23 cellular contexts compared by ENCODE assay signal in the genomic region with DNA sequence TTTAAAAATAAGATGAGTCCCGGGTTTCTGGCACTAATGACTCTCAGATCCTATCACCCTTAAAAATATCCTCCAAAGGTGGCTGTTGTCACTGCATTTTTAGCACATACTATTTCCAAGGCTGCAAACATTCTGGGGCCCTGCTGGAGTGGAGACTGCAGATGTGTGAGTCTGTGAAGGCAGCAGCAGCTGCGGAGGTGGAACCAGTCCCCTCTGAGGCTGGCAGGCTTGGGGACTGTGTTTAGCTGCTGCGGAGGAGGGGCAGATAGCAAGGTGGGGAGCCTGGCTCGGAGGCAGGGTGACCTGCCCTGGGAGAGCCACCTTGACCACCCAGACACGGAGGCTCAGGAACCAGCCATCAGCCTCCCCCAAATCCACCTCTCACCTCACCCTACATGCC.
"Had no signal": no experiment of that assay in that cellular context is flagged by ENCODE, and none has a peak within 500 bp of the region (broad histone marks: within the 10 kb centered on the region; RNA-seq: fewer than 3 reads in every experiment).

No MANE protein-coding gene starts in this region.

- H3K36me3 ChIP-seq: brain microvascular endothelial cell, cardiac muscle cell, MG63 had no signal

- DNase-seq: activated CD4-positive, alpha-beta memory T cell treated with anti-CD3 and anti-CD28 coated beads for 36 hours; activated CD4-positive, alpha-beta T cell treated with anti-CD3 and anti-CD28 coated beads, Interleukin-2, amount 10 ng/mL, durations not matched to agents 7 days and 5 days; activated CD4-positive, CD25-positive, alpha-beta regulatory T cell; activated CD8-positive, alpha-beta memory T cell treated with anti-CD3 and anti-CD28 coated beads for 24 hours; activated gamma-delta T cell treated with Interleukin-2 at 50 U/mL for 16 hours; activated naive CD4-positive, alpha-beta T cell treated with anti-CD3 and anti-CD28 coated beads, Interleukin-2, amount 10 ng/mL, durations not matched to agents 7 days and 5 days; activated naive CD8-positive, alpha-beta T cell treated with anti-CD3 and anti-CD28 coated beads for 36 hours; activated T-cell treated with anti-CD3 and anti-CD28 coated beads, Interleukin-2, amount 50 U/mL, for 48 hours; brain microvascular endothelial cell; MG63; MV-4-11; NCI-H1105; NCI-H1436; NCI-H1694 treated with DMSO at 0.1 percent for 48 hours; NCI-H2081; NCI-H446; NCI-H524; SIG-M5; T-cell had no signal

- H3K27ac ChIP-seq: brain microvascular endothelial cell, cardiac muscle cell, SK-N-MC, VCaP had no signal

- H3K4me1 Mint-ChIP-seq: activated CD4-positive, alpha-beta T cell treated with anti-CD3 and anti-CD28 coated beads, Interleukin-2, amount 10 ng/mL, durations not matched to agents 7 days and 5 days; activated naive CD4-positive, alpha-beta T cell treated with anti-CD3 and anti-CD28 coated beads, Interleukin-2, amount 10 ng/mL, durations not matched to agents 7 days and 5 days; T-cell had no signal

- H3K27ac Mint-ChIP-seq: activated CD4-positive, alpha-beta memory T cell treated with anti-CD3 and anti-CD28 coated beads for 36 hours; activated CD4-positive, alpha-beta T cell treated with anti-CD3 and anti-CD28 coated beads, Interleukin-2, amount 10 ng/mL, durations not matched to agents 7 days and 5 days; activated naive CD4-positive, alpha-beta T cell treated with anti-CD3 and anti-CD28 coated beads, Interleukin-2, amount 10 ng/mL, durations not matched to agents 7 days and 5 days; activated naive CD8-positive, alpha-beta T cell treated with anti-CD3 and anti-CD28 coated beads for 36 hours; activated T-helper 2 cell treated with anti-CD3 and anti-CD28 coated beads, Interferon-gamma antibody, Interleukin-2, Interleukin-4, amounts not matched to agents 10 μg/mL and 5 μg/mL and 100 μg/mL, durations not matched to agents 14 hours and 24 hours and 36 hours; T-cell had no signal

- H3K9me3 Mint-ChIP-seq: activated CD4-positive, alpha-beta memory T cell treated with anti-CD3 and anti-CD28 coated beads for 36 hours; activated CD4-positive, alpha-beta T cell treated with anti-CD3 and anti-CD28 coated beads, Interleukin-2, amount 10 ng/mL, durations not matched to agents 7 days and 5 days; activated naive CD4-positive, alpha-beta T cell treated with anti-CD3 and anti-CD28 coated beads, Interleukin-2, amount 10 ng/mL, durations not matched to agents 7 days and 5 days; activated naive CD8-positive, alpha-beta T cell treated with anti-CD3 and anti-CD28 coated beads for 36 hours; activated T-helper 2 cell treated with anti-CD3 and anti-CD28 coated beads, Interferon-gamma antibody, Interleukin-2, Interleukin-4, amounts not matched to agents 10 μg/mL and 5 μg/mL and 100 μg/mL, durations not matched to agents 14 hours and 24 hours and 36 hours; T-cell had no signal

- ATAC-seq: T-cell had no signal

- H3K36me3 Mint-ChIP-seq: activated CD4-positive, alpha-beta memory T cell treated with anti-CD3 and anti-CD28 coated beads for 36 hours; activated naive CD4-positive, alpha-beta T cell treated with anti-CD3 and anti-CD28 coated beads, Interleukin-2, amount 10 ng/mL, durations not matched to agents 7 days and 5 days; activated naive CD8-positive, alpha-beta T cell treated with anti-CD3 and anti-CD28 coated beads for 36 hours; T-cell had no signal

- H3K27me3 Mint-ChIP-seq: activated CD4-positive, alpha-beta memory T cell treated with anti-CD3 and anti-CD28 coated beads for 36 hours; activated naive CD8-positive, alpha-beta T cell treated with anti-CD3 and anti-CD28 coated beads for 36 hours had no signal

- H3K27me3 ChIP-seq: brain microvascular endothelial cell, cardiac muscle cell, MG63 had no signal

- H3K4me3 ChIP-seq: cardiac muscle cell, MG63, SK-N-MC had no signal

- H3K4me3 Mint-ChIP-seq: activated CD4-positive, alpha-beta memory T cell treated with anti-CD3 and anti-CD28 coated beads for 36 hours; activated CD4-positive, alpha-beta T cell treated with anti-CD3 and anti-CD28 coated beads, Interleukin-2, amount 10 ng/mL, durations not matched to agents 7 days and 5 days; activated naive CD4-positive, alpha-beta T cell treated with anti-CD3 and anti-CD28 coated beads, Interleukin-2, amount 10 ng/mL, durations not matched to agents 7 days and 5 days; activated naive CD8-positive, alpha-beta T cell treated with anti-CD3 and anti-CD28 coated beads for 36 hours; T-cell had no signal

- H3K9me3 ChIP-seq: MG63 had no signal
